Comparison of ENCODE assay signal across 18 cellular contexts in the genomic region with DNA sequence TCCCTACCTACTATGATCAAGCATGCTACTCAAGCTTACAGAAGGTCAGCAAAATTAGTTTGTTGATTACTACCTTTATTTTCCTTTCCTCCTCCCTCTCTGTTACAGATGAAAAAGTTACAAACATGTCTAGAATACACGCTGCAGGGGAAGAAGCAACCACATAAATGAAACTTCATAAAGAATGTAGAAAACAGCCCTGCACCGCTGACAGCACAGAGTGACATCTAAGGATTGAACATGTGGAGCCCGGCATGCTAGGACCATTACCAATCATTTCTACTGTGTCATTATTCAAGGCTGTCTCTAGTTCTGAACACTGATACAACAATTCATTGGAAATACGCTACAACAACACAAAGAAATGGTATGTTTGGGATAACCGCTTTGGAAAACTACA.
DNase-seq lines count a peak whose midpoint lies in the region; ATAC-seq and TF ChIP-seq lines count a peak whose summit lies in the region.
"Had no signal": no experiment of that assay in that cellular context is flagged by ENCODE, and none has a peak within 500 bp of the region (broad histone marks: within the 10 kb centered on the region; RNA-seq: fewer than 3 reads in every experiment).

No MANE protein-coding gene starts in this region.

- peaks cover 34% of the 10 kb centered on the region for H3K4me1 Mint-ChIP-seq in T-helper 2 cell treated with Interferon-gamma antibody and Interleukin-4, amounts not matched to agents 5 μg/mL and 100 μg/mL, for 36 hours (ENCODE audit: low read depth)
- peaks cover 79% of the 10 kb centered on the region for H3K4me1 Mint-ChIP-seq in activated naive CD4-positive, alpha-beta T cell treated with anti-CD3 and anti-CD28 coated beads, Interleukin-2, amount 50 U/mL, for 24 hours
- peaks cover 71% of the 10 kb centered on the region for H3K4me1 Mint-ChIP-seq in activated T-helper 1 cell treated with anti-CD3 and anti-CD28 coated beads, Interleukin-12 subunit alpha, Interleukin-12 subunit beta, Interleukin-2, Interleukin-4 antibody, amounts not matched to agents 30 ng/mL and 10 ng/mL and 1 ng/mL, durations not matched to agents 14 hours and 24 hours and 36 hours (ENCODE audit: low read depth)
- peaks cover 96% of the 10 kb centered on the region for H3K4me1 Mint-ChIP-seq in nephron progenitor cell

- H3K9me3 Mint-ChIP-seq in T-helper 2 cell treated with Interferon-gamma antibody and Interleukin-4, amounts not matched to agents 5 μg/mL and 100 μg/mL, for 36 hours: no peaks in the 10 kb centered on the region
- H3K9me3 Mint-ChIP-seq in activated naive CD4-positive, alpha-beta T cell treated with anti-CD3 and anti-CD28 coated beads, Interleukin-2, amount 50 U/mL, for 24 hours: no peaks in the 10 kb centered on the region
- H3K9me3 Mint-ChIP-seq in activated T-helper 1 cell treated with anti-CD3 and anti-CD28 coated beads, Interleukin-12 subunit alpha, Interleukin-12 subunit beta, Interleukin-2, Interleukin-4 antibody, amounts not matched to agents 30 ng/mL and 10 ng/mL and 1 ng/mL, durations not matched to agents 14 hours and 24 hours and 36 hours: no peaks in the 10 kb centered on the region
- no peaks in the 10 kb centered on the region for H3K9me3 Mint-ChIP-seq in nephron progenitor cell
- H3K9me3 Mint-ChIP-seq: CD8-positive, alpha-beta memory T cell had no signal

- no peaks in the 10 kb centered on the region for H3K27me3 Mint-ChIP-seq in T-helper 2 cell treated with Interferon-gamma antibody and Interleukin-4, amounts not matched to agents 5 μg/mL and 100 μg/mL, for 36 hours (ENCODE audit: low read depth)
- H3K27me3 Mint-ChIP-seq in activated naive CD4-positive, alpha-beta T cell treated with anti-CD3 and anti-CD28 coated beads, Interleukin-2, amount 50 U/mL, for 24 hours: no peaks in the 10 kb centered on the region
- no peaks in the 10 kb centered on the region for H3K27me3 Mint-ChIP-seq in activated T-helper 1 cell treated with anti-CD3 and anti-CD28 coated beads, Interleukin-12 subunit alpha, Interleukin-12 subunit beta, Interleukin-2, Interleukin-4 antibody, amounts not matched to agents 30 ng/mL and 10 ng/mL and 1 ng/mL, durations not matched to agents 14 hours and 24 hours and 36 hours (ENCODE audit: insufficient read depth)
- H3K27me3 Mint-ChIP-seq in nephron progenitor cell (ENCODE audit: low read depth, poor library complexity): no peaks in the 10 kb centered on the region
- H3K27me3 Mint-ChIP-seq: CD8-positive, alpha-beta memory T cell had no signal

- H3K4me3 Mint-ChIP-seq in T-helper 2 cell treated with Interferon-gamma antibody and Interleukin-4, amounts not matched to agents 5 μg/mL and 100 μg/mL, for 36 hours: peak overlapping the region; percentile 34
- peak overlapping the region; percentile 57 for H3K4me3 Mint-ChIP-seq in activated naive CD4-positive, alpha-beta T cell treated with anti-CD3 and anti-CD28 coated beads, Interleukin-2, amount 50 U/mL, for 24 hours
- peak overlapping the region; percentile 37 for H3K4me3 Mint-ChIP-seq in activated T-helper 1 cell treated with anti-CD3 and anti-CD28 coated beads, Interleukin-12 subunit alpha, Interleukin-12 subunit beta, Interleukin-2, Interleukin-4 antibody, amounts not matched to agents 30 ng/mL and 10 ng/mL and 1 ng/mL, durations not matched to agents 14 hours and 24 hours and 36 hours
- no peak overlapping the region for H3K4me3 Mint-ChIP-seq in nephron progenitor cell

- DNase-seq in T-helper 2 cell treated with Interferon-gamma antibody and Interleukin-4, amounts not matched to agents 5 μg/mL and 100 μg/mL, for 36 hours (ENCODE audit: low spot score): no peak
- DNase-seq in T-helper 2 cell (no peak), nephron progenitor cell (no peak), NCI-H510A (lab: John Stamatoyannopoulos, UW) (no peak), omental fat pad (ENCODE audit: low spot score) (no peak)
- no peak for DNase-seq in activated naive CD4-positive, alpha-beta T cell treated with anti-CD3 and anti-CD28 coated beads, Interleukin-2, amount 50 U/mL, for 16 hours
- DNase-seq in activated T-helper 1 cell treated with anti-CD3 and anti-CD28 coated beads, Interleukin-12 subunit alpha, Interleukin-12 subunit beta, Interleukin-2, Interleukin-4 antibody, amounts not matched to agents 30 ng/mL and 10 ng/mL and 1 ng/mL, durations not matched to agents 14 hours and 24 hours and 36 hours (ENCODE audit: low spot score): no peak
- DNase-seq: 8988T, BE2C, DMS79 treated with DMSO at 0.1 percent for 48 hours, GOT3, NCI-H1930, NCI-H2171, NCI-H446 treated with DMSO at 0.1 percent for 48 hours, NCI-H748 treated with DMSO at 0.1 percent for 48 hours, PC-3 had no signal

- intact Hi-C loops in activated T-helper 1 cell treated with anti-CD3 and anti-CD28 coated beads, Interleukin-12 subunit alpha, Interleukin-12 subunit beta, Interleukin-2, Interleukin-4 antibody, amounts not matched to agents 30 ng/mL and 10 ng/mL and 1 ng/mL, durations not matched to agents 14 hours and 24 hours and 36 hours (cut with micrococcal nuclease): loop anchor here (5.0 kb wide), 1 partner anchor 46 kb away; no protein-coding TSS in a partner anchor

- TF ChIP-seq CTCF in nephron progenitor cell (IDR thresholded peaks at IDR 0.05): no peak
- TF ChIP-seq CTCF in omental fat pad (IDR thresholded peaks at IDR 0.05): no peak

- ATAC-seq in omental fat pad (ENCODE audit: low FRiP score): no peak
- ATAC-seq: PC-3 had no signal

- peaks cover 51% of the 10 kb centered on the region for H3K36me3 Mint-ChIP-seq in T-helper 2 cell treated with Interferon-gamma antibody and Interleukin-4, amounts not matched to agents 5 μg/mL and 100 μg/mL, for 36 hours (ENCODE audit: low read depth)
- H3K36me3 Mint-ChIP-seq in activated naive CD4-positive, alpha-beta T cell treated with anti-CD3 and anti-CD28 coated beads, Interleukin-2, amount 50 U/mL, for 24 hours: peaks cover 27% of the 10 kb centered on the region
- H3K36me3 Mint-ChIP-seq in activated T-helper 1 cell treated with anti-CD3 and anti-CD28 coated beads, Interleukin-12 subunit alpha, Interleukin-12 subunit beta, Interleukin-2, Interleukin-4 antibody, amounts not matched to agents 30 ng/mL and 10 ng/mL and 1 ng/mL, durations not matched to agents 14 hours and 24 hours and 36 hours (ENCODE audit: low read depth): peaks cover 33% of the 10 kb centered on the region
- peaks cover 57% of the 10 kb centered on the region for H3K36me3 Mint-ChIP-seq in nephron progenitor cell (ENCODE audit: low read depth)

- H3K27ac Mint-ChIP-seq in T-helper 2 cell treated with Interferon-gamma antibody and Interleukin-4, amounts not matched to agents 5 μg/mL and 100 μg/mL, for 36 hours: peak overlapping the region; percentile 60
- H3K27ac Mint-ChIP-seq in activated naive CD4-positive, alpha-beta T cell treated with anti-CD3 and anti-CD28 coated beads, Interleukin-2, amount 50 U/mL, for 24 hours: peak overlapping the region; percentile 97
- peak overlapping the region; percentile 50 for H3K27ac Mint-ChIP-seq in activated T-helper 1 cell treated with anti-CD3 and anti-CD28 coated beads, Interleukin-12 subunit alpha, Interleukin-12 subunit beta, Interleukin-2, Interleukin-4 antibody, amounts not matched to agents 30 ng/mL and 10 ng/mL and 1 ng/mL, durations not matched to agents 14 hours and 24 hours and 36 hours
- H3K27ac Mint-ChIP-seq in nephron progenitor cell: peak overlapping the region; percentile 8

Comparison
In these comparisons a context has a peak if more than half of its experiments do, and no peak if none do; other contexts are left out.
1. H3K27ac Mint-ChIP-seq: peak in every context shown above with its lines; median percentile 97 in activated naive CD4-positive, alpha-beta T cell treated with anti-CD3 and anti-CD28 coated beads, Interleukin-2, amount 50 U/mL, for 24 hours; 60 in T-helper 2 cell treated with Interferon-gamma antibody and Interleukin-4, amounts not matched to agents 5 μg/mL and 100 μg/mL, for 36 hours; 50 in activated T-helper 1 cell treated with anti-CD3 and anti-CD28 coated beads, Interleukin-12 subunit alpha, Interleukin-12 subunit beta, Interleukin-2, Interleukin-4 antibody, amounts not matched to agents 30 ng/mL and 10 ng/mL and 1 ng/mL, durations not matched to agents 14 hours and 24 hours and 36 hours; 8 in nephron progenitor cell.